In the genomic region with DNA sequence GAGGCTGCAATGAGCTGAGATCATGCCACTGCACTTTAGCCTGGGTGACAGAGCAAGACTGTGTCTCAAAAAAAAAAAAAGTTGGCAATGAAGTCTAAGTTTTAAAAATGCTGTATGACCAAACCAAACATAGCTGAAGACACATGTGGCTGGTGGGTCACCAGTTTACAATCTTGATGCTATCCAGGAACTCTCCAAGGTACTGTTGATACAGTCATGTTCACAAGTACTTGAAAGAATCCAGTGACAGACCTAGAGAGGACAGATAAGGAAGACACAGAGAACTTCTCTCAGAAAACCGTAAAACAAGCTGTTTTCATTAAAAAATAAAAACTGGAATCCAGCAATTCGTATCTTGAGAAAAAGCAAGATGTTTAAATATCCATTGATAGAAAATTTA, we compare ENCODE assay signal across 14 cellular contexts.
DNase-seq lines count a peak whose midpoint lies in the region; ATAC-seq, FAIRE-seq and TF ChIP-seq lines count a peak whose summit lies in the region.
"Had no signal": no experiment of that assay in that cellular context is flagged by ENCODE, and none has a peak within 500 bp of the region (broad histone marks: within the 10 kb centered on the region; RNA-seq: fewer than 3 reads in every experiment).

No MANE protein-coding gene starts in this region.

- H3K9me3 ChIP-seq in A673 (ENCODE audit: low read depth, low read length, poor library complexity, severe bottlenecking) = no peaks in the 10 kb centered on the region
- H3K9me3 ChIP-seq in HEK293 (ENCODE audit: control insufficient read depth, insufficient read depth, low read depth, low read length) = no peaks in the 10 kb centered on the region

- H3K4me1 ChIP-seq in A673 (ENCODE audit: insufficient read depth, low read length, poor library complexity, severe bottlenecking) (peaks cover 9% of the 10 kb centered on the region), HEK293 (ENCODE audit: control insufficient read depth, insufficient read depth, low read length) (no peaks in the 10 kb centered on the region)

- DNase-seq in A673 (ENCODE audit: low spot score) = peak; percentile 15
- peak; percentile 74 for DNase-seq in amniotic epithelial cell (ENCODE audit: low read depth)
- DNase-seq in foreskin fibroblast = peak; percentile 59 to 79
- DNase-seq in urothelium cell line (ENCODE audit: low spot score) = no peak
- DNase-seq in ureter (ENCODE audit: low spot score) = no peak
- DNase-seq: activated naive CD8-positive, alpha-beta T cell treated with anti-CD3 and anti-CD28 coated beads for 36 hours; AML-193; left cardiac atrium; naive B cell; NCI-H2171 treated with DMSO at 0.1 percent for 48 hours; stimulated activated CD4-positive, alpha-beta T cell treated with anti-CD3 and anti-CD28 coated beads, Interleukin-2, amount 100 ng/mL, for 48 hours had no signal

- TF ChIP-seq CTCF in A673 (conservative IDR thresholded peaks at IDR 0.05; ENCODE audit: low read depth, low read length) (no peak), HEK293 (tag by site-specific recombination; IDR thresholded peaks at IDR 0.05) (no peak), foreskin fibroblast (IDR thresholded peaks at IDR 0.05; ENCODE audit: low read depth, low read length) (no peak)

- no peaks in the 10 kb centered on the region for H3K27me3 ChIP-seq in A673 (replicated peaks; ENCODE audit: insufficient read depth, low read depth, low read length, poor library complexity)

- H3K36me3 ChIP-seq in A673 (ENCODE audit: insufficient read depth, low read length, poor library complexity, severe bottlenecking) = no peaks in the 10 kb centered on the region
- H3K36me3 ChIP-seq in HEK293 (ENCODE audit: control insufficient read depth in 2 of 2, insufficient read depth in 1 of 2, low read length in 2 of 2) = no peaks in the 10 kb centered on the region

- H3K27ac ChIP-seq in A673 (ENCODE audit: low read depth, low read length, poor library complexity, severe bottlenecking) (no peak overlapping the region), HEK293 (ENCODE audit: extremely low read depth, low read depth, low read length) (no peak overlapping the region)

- intact Hi-C loops in A673 (cut with micrococcal nuclease; ENCODE audit: unreplicated experiment) = no loop called here

- H3K4me3 ChIP-seq in A673 (ENCODE audit: low read depth, low read length, poor library complexity, severe bottlenecking) (no peak overlapping the region), HEK293 (ENCODE audit: low read depth, low read length) (no peak overlapping the region), foreskin fibroblast (ENCODE audit: low read depth in 1 of 2, low read length in 2 of 2) (no peak overlapping the region)

- CTCF ChIA-PET in A673 (lab: Charles Lee) = no interaction called here
- CTCF ChIA-PET in HEK293 (lab: Yijun Ruan, JAX) = interaction anchor here (0.7 kb wide), 1 partner anchor 18 kb away, joined by 3 read pairs; no protein-coding TSS in a partner anchor

- BruUV-seq in A673 (replicated peaks; lab: Mats Ljungman, UMichigan) = no TSS peak

- POLR2A ChIA-PET in A673 (lab: Charles Lee; ENCODE audit: low non-redundant PET) (no interaction called here), HEK293 (lab: Yijun Ruan, JAX) (no interaction called here)

- no peak for ATAC-seq in HG03097 (IDR thresholded peaks at IDR 0.05; ENCODE audit: low FRiP score, unreplicated experiment)
- no peak for ATAC-seq in HG03095 (IDR thresholded peaks at IDR 0.05; ENCODE audit: unreplicated experiment)
- ATAC-seq: left cardiac atrium had no signal

- FAIRE-seq in urothelium cell line (lab: Jason Lieb, UNC) = no peak

TF ChIP-seq in HEK293, 187 proteins besides CTCF, POLR2A, EP300 and RAD21:
- TF ChIP-seq GLIS2 (tag by site-specific recombination; IDR thresholded peaks at IDR 0.05) = no peak
- TF ChIP-seq, protein P1, sequence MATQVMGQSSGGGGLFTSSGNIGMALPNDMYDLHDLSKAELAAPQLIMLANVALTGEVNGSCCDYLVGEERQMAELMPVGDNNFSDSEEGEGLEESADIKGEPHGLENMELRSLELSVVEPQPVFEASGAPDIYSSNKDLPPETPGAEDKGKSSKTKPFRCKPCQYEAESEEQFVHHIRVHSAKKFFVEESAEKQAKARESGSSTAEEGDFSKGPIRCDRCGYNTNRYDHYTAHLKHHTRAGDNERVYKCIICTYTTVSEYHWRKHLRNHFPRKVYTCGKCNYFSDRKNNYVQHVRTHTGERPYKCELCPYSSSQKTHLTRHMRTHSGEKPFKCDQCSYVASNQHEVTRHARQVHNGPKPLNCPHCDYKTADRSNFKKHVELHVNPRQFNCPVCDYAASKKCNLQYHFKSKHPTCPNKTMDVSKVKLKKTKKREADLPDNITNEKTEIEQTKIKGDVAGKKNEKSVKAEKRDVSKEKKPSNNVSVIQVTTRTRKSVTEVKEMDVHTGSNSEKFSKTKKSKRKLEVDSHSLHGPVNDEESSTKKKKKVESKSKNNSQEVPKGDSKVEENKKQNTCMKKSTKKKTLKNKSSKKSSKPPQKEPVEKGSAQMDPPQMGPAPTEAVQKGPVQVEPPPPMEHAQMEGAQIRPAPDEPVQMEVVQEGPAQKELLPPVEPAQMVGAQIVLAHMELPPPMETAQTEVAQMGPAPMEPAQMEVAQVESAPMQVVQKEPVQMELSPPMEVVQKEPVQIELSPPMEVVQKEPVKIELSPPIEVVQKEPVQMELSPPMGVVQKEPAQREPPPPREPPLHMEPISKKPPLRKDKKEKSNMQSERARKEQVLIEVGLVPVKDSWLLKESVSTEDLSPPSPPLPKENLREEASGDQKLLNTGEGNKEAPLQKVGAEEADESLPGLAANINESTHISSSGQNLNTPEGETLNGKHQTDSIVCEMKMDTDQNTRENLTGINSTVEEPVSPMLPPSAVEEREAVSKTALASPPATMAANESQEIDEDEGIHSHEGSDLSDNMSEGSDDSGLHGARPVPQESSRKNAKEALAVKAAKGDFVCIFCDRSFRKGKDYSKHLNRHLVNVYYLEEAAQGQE (tag by site-specific recombination; IDR thresholded peaks at IDR 0.05) = peak; percentile 92

Comparison
In these comparisons a context has a peak if more than half of its experiments do, and no peak if none do; other contexts are left out.
1. DNase-seq: peak in A673 (single experiment), amniotic epithelial cell (single experiment) and foreskin fibroblast (2 of 2); none in urothelium cell line (single experiment) and ureter (single experiment).